15 cellular contexts compared by ENCODE assay signal in the genomic region with DNA sequence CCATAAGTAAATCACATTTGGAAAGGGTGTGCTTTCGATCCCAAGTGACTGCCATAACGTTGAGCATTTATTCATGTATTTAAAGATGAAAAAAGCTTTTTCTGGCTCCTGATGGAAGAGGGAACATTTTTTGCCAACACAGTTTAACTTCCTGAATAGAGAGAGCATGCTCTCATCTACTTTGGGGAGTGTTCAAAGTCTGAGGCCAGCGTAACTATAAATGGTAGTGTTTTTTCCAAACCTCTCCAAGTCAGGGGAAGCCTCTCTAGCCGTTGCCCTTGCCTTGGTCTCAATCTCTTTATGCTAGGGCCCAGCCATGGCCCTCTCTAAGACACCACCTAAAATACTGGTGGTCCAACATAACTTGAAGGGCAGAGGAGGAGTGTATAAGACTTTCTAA. TPM values are rescaled to one million over a fixed set of nuclear protein-coding genes. Genes with fewer than 3 reads are reported as not detected.
"Had no signal": no experiment of that assay in that cellular context is flagged by ENCODE, and none has a peak within 500 bp of the region (broad histone marks: within the 10 kb centered on the region; RNA-seq: fewer than 3 reads in every experiment).

No MANE protein-coding gene starts in this region.

- H3K4me3 Mint-ChIP-seq: activated CD8-positive, alpha-beta T cell treated with anti-CD3 and anti-CD28 coated beads for 36 hours; activated naive CD8-positive, alpha-beta T cell; dendritic cell treated with granulocyte-macrophage colony-stimulating factor and Interleukin-4, amounts not matched to agents 40 ng/mL and 50 ng/mL, for 4 days; natural killer cell treated with Interleukin-12 subunit alpha and Interleukin-12 subunit beta and Interleukin-15 and Interleukin-18, amount 100 ng/mL, for 72 hours; type B pancreatic cell; WTC11 had no signal

- H3K36me3 Mint-ChIP-seq: activated naive CD8-positive, alpha-beta T cell; natural killer cell treated with Interleukin-12 subunit alpha and Interleukin-12 subunit beta and Interleukin-15 and Interleukin-18, amount 100 ng/mL, for 72 hours; WTC11 had no signal

- H3K27ac ChIP-seq: epithelial cell of prostate had no signal

- DNase-seq: activated CD4-positive, alpha-beta T cell treated with anti-CD3 and anti-CD28 coated beads for 48 hours; activated CD8-positive, alpha-beta T cell treated with anti-CD3 and anti-CD28 coated beads for 36 hours; activated effector memory CD4-positive, alpha-beta T cell treated with anti-CD3 and anti-CD28 coated beads, Interleukin-2, amount 50 U/mL, for 16 hours; activated T-cell treated with anti-CD3 and anti-CD28 coated beads, Interleukin-2, amount 50 U/mL, for 48 hours; amniotic stem cell; hippocampal formation; nucleus accumbens; right cardiac atrium; T-helper 2 cell had no signal

- H3K27me3 Mint-ChIP-seq: dendritic cell treated with granulocyte-macrophage colony-stimulating factor and Interleukin-4, amounts not matched to agents 40 ng/mL and 50 ng/mL, for 4 days; type B pancreatic cell had no signal

- H3K27ac Mint-ChIP-seq: activated CD8-positive, alpha-beta T cell treated with anti-CD3 and anti-CD28 coated beads for 36 hours; activated naive CD8-positive, alpha-beta T cell; dendritic cell treated with granulocyte-macrophage colony-stimulating factor and Interleukin-4, amounts not matched to agents 40 ng/mL and 50 ng/mL, for 4 days; natural killer cell treated with Interleukin-12 subunit alpha and Interleukin-12 subunit beta and Interleukin-15 and Interleukin-18, amount 100 ng/mL, for 72 hours; type B pancreatic cell; WTC11 had no signal

- H3K9me3 Mint-ChIP-seq: activated CD8-positive, alpha-beta T cell treated with anti-CD3 and anti-CD28 coated beads for 36 hours; dendritic cell treated with granulocyte-macrophage colony-stimulating factor and Interleukin-4, amounts not matched to agents 40 ng/mL and 50 ng/mL, for 4 days; natural killer cell treated with Interleukin-12 subunit alpha and Interleukin-12 subunit beta and Interleukin-15 and Interleukin-18, amount 100 ng/mL, for 72 hours; type B pancreatic cell; WTC11 had no signal

RNA-seq across cellular contexts. Expression of gene GNG12, which starts 55.7 kb away (rescaled TPM):
- total RNA-seq: activated CD8-positive, alpha-beta T cell treated with anti-CD3 and anti-CD28 coated beads for 36 hours had no signal
